In the genomic region with DNA sequence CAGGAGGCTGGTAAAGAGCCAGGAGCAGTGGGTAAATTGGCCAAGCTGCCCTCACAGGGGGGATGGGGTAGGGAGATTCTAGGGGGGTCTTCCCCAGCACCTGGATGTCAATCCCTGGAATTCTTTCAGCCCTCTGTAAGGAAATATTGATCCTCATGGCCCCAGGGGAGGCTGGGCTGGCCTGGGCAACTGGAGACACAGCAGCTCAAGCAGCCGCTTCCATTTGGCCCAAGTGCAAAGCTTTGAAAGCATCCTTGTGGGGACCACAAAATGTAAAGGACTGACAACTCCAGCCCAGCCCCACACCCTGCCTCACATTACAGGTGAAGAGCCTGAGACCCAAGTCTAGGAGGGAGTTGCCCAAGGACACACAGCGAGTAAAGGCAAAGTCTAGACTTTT, we compare ENCODE assay signal across 1 cellular context.
TF ChIP-seq lines count a peak whose summit lies in the region.

No MANE protein-coding gene starts in this region.

TF ChIP-seq in SK-N-SH, 30 proteins besides CTCF, POLR2A, EP300 and RAD21 (continued from another document):
- TF ChIP-seq PBX3 (IDR thresholded peaks at IDR 0.05) (no peak), TAF1 (IDR thresholded peaks at IDR 0.05; ENCODE audit: borderline replicate concordance, low read depth, low read length) (no peak)
